ENCODE assay signal across 13 cellular contexts in the genomic region with DNA sequence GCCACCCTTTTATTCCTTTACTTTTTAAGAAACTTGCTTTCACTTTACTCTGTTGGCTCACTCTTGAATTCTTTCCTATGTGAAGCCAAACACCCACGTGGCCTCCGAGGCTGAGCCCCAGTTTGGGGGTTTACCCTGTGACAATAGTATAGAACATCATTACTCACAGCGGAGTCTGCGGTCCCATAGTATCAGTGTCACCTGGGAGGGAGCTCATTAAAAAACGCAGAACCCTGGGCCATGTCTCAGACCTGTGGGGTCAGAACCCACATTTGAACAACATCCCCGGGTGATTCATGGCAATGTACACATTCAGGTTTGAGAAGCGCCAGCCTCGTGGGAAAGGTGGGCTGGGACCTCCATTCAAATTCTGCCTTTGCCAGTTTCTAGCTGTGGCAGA. TPM values are rescaled to one million over a fixed set of nuclear protein-coding genes. Genes with fewer than 3 reads are reported as not detected.
DNase-seq lines count a peak whose midpoint lies in the region; ATAC-seq and TF ChIP-seq lines count a peak whose summit lies in the region.
"Had no signal": no experiment of that assay in that cellular context is flagged by ENCODE, and none has a peak within 500 bp of the region (broad histone marks: within the 10 kb centered on the region; RNA-seq: fewer than 3 reads in every experiment).

No MANE protein-coding gene starts in this region.

- H3K79me2 ChIP-seq in GM23338 (replicated peaks; ENCODE audit: insufficient read depth): no peaks in the 10 kb centered on the region

- no peak overlapping the region for H3K27ac ChIP-seq in GM23338 (ENCODE audit: low read depth)
- H3K27ac ChIP-seq in spleen: no peak overlapping the region
- H3K27ac ChIP-seq: 22Rv1, C4-2B, cardiac muscle cell had no signal

- H3K27me3 Mint-ChIP-seq in neural crest cell (ENCODE audit: low read depth): no peaks in the 10 kb centered on the region
- peaks cover 6% of the 10 kb centered on the region for H3K27me3 Mint-ChIP-seq in GM23338 (ENCODE audit: insufficient read depth, low read depth, poor library complexity)

- H3K27me3 ChIP-seq in GM23338 (ENCODE audit: insufficient read depth): no peaks in the 10 kb centered on the region
- no peaks in the 10 kb centered on the region for H3K27me3 ChIP-seq in spleen (replicated peaks in 1 of 7)
- H3K27me3 ChIP-seq: cardiac muscle cell had no signal

- H3K36me3 Mint-ChIP-seq in neural crest cell (ENCODE audit: low read depth): no peaks in the 10 kb centered on the region
- H3K36me3 Mint-ChIP-seq in GM23338 (ENCODE audit: low read depth): no peaks in the 10 kb centered on the region

- intact Hi-C loops in spleen (cut with DNase I; ENCODE audit: low total_unique reads): no loop called here

- peak; percentile 15 to 25 for DNase-seq in activated CD4-positive, alpha-beta T cell treated with anti-CD3 and anti-CD28 coated beads for 24 hours (ENCODE audit: low read depth in 2 of 2)
- no peak for DNase-seq in activated CD4-positive, alpha-beta T cell treated with anti-CD3 and anti-CD28 coated beads for 1 hour
- DNase-seq in activated T-cell treated with anti-CD3 and anti-CD28 coated beads for 4 hours (peak; percentile 5), neural crest cell (ENCODE audit: low read depth, low spot score) (no peak), GM23338 (ENCODE audit: low spot score) (no peak), spleen (no peak)
- DNase-seq in stimulated activated CD8-positive, alpha-beta memory T cell treated with anti-CD3 and anti-CD28 coated beads, Interleukin-7, amount 100 ng/mL, for 24 hours (ENCODE audit: low read depth): peak; percentile 21
- DNase-seq: KBM-7, NCI-H1436 had no signal

- no peak for TF ChIP-seq POLR2A in spleen (IDR thresholded peaks at IDR 0.05)

- 84 to 93% (median 87%) methylated on average over 8 of the region's 8 CpGs for WGBS in spleen, 5 donors

- no peak overlapping the region for H3K4me2 ChIP-seq in GM23338

- H3F3A ChIP-seq in GM23338 (replicated peaks; ENCODE audit: low read depth): no peaks in the 10 kb centered on the region

- ATAC-seq in GM23338 (no peak), GM18498 (IDR thresholded peaks at IDR 0.05; ENCODE audit: unreplicated experiment) (no peak)

- H3K4me1 Mint-ChIP-seq in neural crest cell: peaks cover 65% of the 10 kb centered on the region
- H3K4me1 Mint-ChIP-seq in GM23338: peaks cover 41% of the 10 kb centered on the region

- H4K20me1 ChIP-seq in GM23338 (replicated peaks; ENCODE audit: insufficient read depth): no peaks in the 10 kb centered on the region

- no peaks in the 10 kb centered on the region for H3K9me2 ChIP-seq in GM23338 (ENCODE audit: insufficient read depth)

- H3K9me3 Mint-ChIP-seq in neural crest cell (no peaks in the 10 kb centered on the region), GM23338 (no peaks in the 10 kb centered on the region)

- no peaks in the 10 kb centered on the region for H3K9me3 ChIP-seq in spleen

- H3K36me3 ChIP-seq in GM23338 (ENCODE audit: insufficient read depth) (no peaks in the 10 kb centered on the region), spleen (no peaks in the 10 kb centered on the region)
- H3K36me3 ChIP-seq: cardiac muscle cell had no signal

- H3K27ac Mint-ChIP-seq in neural crest cell (ENCODE audit: unreplicated experiment): peak overlapping the region; percentile 69
- no peak overlapping the region for H3K27ac Mint-ChIP-seq in GM23338

- H3K4me3 ChIP-seq in GM23338 (no peak overlapping the region), spleen (no peak overlapping the region)
- H3K4me3 ChIP-seq: cardiac muscle cell had no signal

- TF ChIP-seq CTCF in neural crest cell (conservative IDR thresholded peaks at IDR 0.05) (no peak), GM23338 (conservative IDR thresholded peaks at IDR 0.05; ENCODE audit: low read depth in 2 of 2) (no peak), spleen (IDR thresholded peaks at IDR 0.05 in 8 of 11, conservative IDR thresholded peaks at IDR 0.05 in 3 of 11) (no peak)

- no peak overlapping the region for H2AFZ ChIP-seq in GM23338

- peaks cover 25% of the 10 kb centered on the region; the same call in 1 of the 2 replicates for H3K4me1 ChIP-seq in GM23338 (ENCODE audit: insufficient read depth)
- H3K4me1 ChIP-seq in spleen: no peaks in the 10 kb centered on the region

- H3K4me3 Mint-ChIP-seq in neural crest cell (peak overlapping the region; percentile 60), GM23338 (no peak overlapping the region)

TF ChIP-seq in GM23338, 12 proteins besides CTCF, POLR2A, EP300 and RAD21 (continues in another document):
- TF ChIP-seq, protein P1, sequence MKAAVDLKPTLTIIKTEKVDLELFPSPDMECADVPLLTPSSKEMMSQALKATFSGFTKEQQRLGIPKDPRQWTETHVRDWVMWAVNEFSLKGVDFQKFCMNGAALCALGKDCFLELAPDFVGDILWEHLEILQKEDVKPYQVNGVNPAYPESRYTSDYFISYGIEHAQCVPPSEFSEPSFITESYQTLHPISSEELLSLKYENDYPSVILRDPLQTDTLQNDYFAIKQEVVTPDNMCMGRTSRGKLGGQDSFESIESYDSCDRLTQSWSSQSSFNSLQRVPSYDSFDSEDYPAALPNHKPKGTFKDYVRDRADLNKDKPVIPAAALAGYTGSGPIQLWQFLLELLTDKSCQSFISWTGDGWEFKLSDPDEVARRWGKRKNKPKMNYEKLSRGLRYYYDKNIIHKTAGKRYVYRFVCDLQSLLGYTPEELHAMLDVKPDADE (IDR thresholded peaks at IDR 0.05): no peak
- TF ChIP-seq ZNF462 (CRISPR knock-in tag; IDR thresholded peaks at IDR 0.05): no peak
- no peak for TF ChIP-seq POLR2AphosphoS5 (IDR thresholded peaks at IDR 0.05; ENCODE audit: low read depth)
- no peak for TF ChIP-seq STAT1 (IDR thresholded peaks at IDR 0.05; ENCODE audit: unreplicated experiment)
- TF ChIP-seq NANOG (IDR thresholded peaks at IDR 0.05; ENCODE audit: borderline replicate concordance): no peak

RNA-seq across cellular contexts. Expression of gene UBL3, which starts 36.0 kb away (rescaled TPM):
- total RNA-seq in neural crest cell: 35.5 and 36.0 TPM in 2 replicates
- 21.1 and 23.5 TPM in 2 replicates for total RNA-seq in GM23338 (2014; rRNA removed; shearing (Covaris generic))
- 9.7 and 10.0 TPM in 2 replicates for polyA plus RNA-seq in GM23338 (2016; fragmentation: Nextera tagmentation; extraction: Ambion mirVana)
- total RNA-seq in spleen: 10 to 100 TPM; 26.0 to 39.1 (median 35.5) TPM
- 10 to 100 TPM; 10.2 to 17.0 (median 14.6) TPM for polyA plus RNA-seq in spleen

Comparison
In these comparisons a context has a peak if more than half of its experiments do, and no peak if none do; other contexts are left out.
1. DNase-seq: peak in activated CD4-positive, alpha-beta T cell treated with anti-CD3 and anti-CD28 coated beads for 24 hours (2 of 2), activated T-cell treated with anti-CD3 and anti-CD28 coated beads for 4 hours (single experiment) and stimulated activated CD8-positive, alpha-beta memory T cell treated with anti-CD3 and anti-CD28 coated beads, Interleukin-7, amount 100 ng/mL, for 24 hours (single experiment); none in activated CD4-positive, alpha-beta T cell treated with anti-CD3 and anti-CD28 coated beads for 1 hour (single experiment), neural crest cell (single experiment), GM23338 (single experiment) and spleen (single experiment).